14 cellular contexts compared by ENCODE assay signal in the genomic region with DNA sequence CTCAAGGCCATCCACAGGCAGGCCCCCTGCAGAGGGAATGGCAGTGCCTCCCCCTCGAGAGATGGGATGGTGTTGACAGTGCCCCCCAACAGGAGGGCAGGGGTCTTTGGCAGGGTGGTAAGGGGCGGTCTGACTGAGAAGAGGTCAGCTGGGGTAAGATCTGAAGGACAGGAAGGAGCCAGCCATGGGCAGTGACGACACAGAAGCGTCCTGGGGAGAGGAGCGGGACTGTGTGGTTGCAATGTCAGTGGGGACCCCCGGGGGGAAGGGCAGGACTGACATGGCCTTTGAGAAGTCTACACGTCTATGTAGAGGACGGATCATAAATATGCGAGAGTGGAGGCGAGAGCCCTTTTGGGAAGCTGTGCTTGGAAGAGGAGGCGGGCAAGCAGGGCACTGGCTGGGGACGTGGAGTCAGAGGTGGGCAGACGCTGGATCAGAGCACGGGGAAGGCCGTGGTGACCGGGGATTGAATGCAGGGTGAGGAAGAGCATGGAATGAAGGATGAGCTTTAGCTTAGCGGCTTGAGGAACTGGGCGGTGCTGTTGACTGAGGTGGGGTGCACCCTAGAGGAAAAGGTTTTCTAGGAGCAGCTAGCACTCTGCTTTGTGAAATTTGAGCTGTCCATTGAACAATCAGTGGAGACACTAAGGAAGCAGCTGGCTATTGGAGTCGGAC.
A peak's percentile ranks its signal among the peaks of the same experiment; 100 is the strongest.
DNase-seq lines count a peak whose midpoint lies in the region; ATAC-seq, FAIRE-seq and TF ChIP-seq lines count a peak whose summit lies in the region.
"Had no signal": no experiment of that assay in that cellular context is flagged by ENCODE, and none has a peak within 500 bp of the region (broad histone marks: within the 10 kb centered on the region; RNA-seq: fewer than 3 reads in every experiment).

No MANE protein-coding gene starts in this region.

- peak overlapping the region; percentile 44 for H3K4me2 ChIP-seq in K562 (ENCODE audit: insufficient read depth, low read length)

- no peaks in the 10 kb centered on the region for H4K20me1 ChIP-seq in K562 (replicated peaks; ENCODE audit: control insufficient read depth, insufficient read depth, low read length)

- no peak overlapping the region for H3K27ac ChIP-seq in K562 (ENCODE audit: extremely low read depth, low read depth, low read length)
- no peak overlapping the region for H3K27ac ChIP-seq in aorta (ENCODE audit: low read depth in 1 of 2, low read length in 2 of 2)
- H3K27ac ChIP-seq: SK-N-MC had no signal

- H3K9me3 Mint-ChIP-seq in activated CD8-positive, alpha-beta T cell treated with anti-CD3 and anti-CD28 coated beads, Interleukin-2, amount 10 ng/mL, durations not matched to agents 7 days and 5 days (ENCODE audit: insufficient read depth), result no peaks in the 10 kb centered on the region
- no peaks in the 10 kb centered on the region for H3K9me3 Mint-ChIP-seq in activated CD8-positive, alpha-beta T cell treated with anti-CD3 and anti-CD28 coated beads for 36 hours
- H3K9me3 Mint-ChIP-seq in natural killer cell treated with Interleukin-12 subunit alpha and Interleukin-12 subunit beta and Interleukin-15 and Interleukin-18, amount 100 ng/mL, for 72 hours, result no peaks in the 10 kb centered on the region
- H3K9me3 Mint-ChIP-seq: H9 had no signal

- H3K9me3 ChIP-seq in K562 (replicated peaks; ENCODE audit: control insufficient read depth, insufficient read depth, low read depth, low read length), result no peaks in the 10 kb centered on the region
- no peaks in the 10 kb centered on the region for H3K9me3 ChIP-seq in aorta (ENCODE audit: control insufficient read depth, low read length)

- H3K79me2 ChIP-seq in K562 (ENCODE audit: control insufficient read depth, insufficient read depth, low read length), result no peaks in the 10 kb centered on the region

- FAIRE-seq in K562 (lab: Jason Lieb, UNC), result no peak

- H3K4me3 Mint-ChIP-seq in activated CD8-positive, alpha-beta T cell treated with anti-CD3 and anti-CD28 coated beads, Interleukin-2, amount 10 ng/mL, durations not matched to agents 7 days and 5 days, result no peak overlapping the region
- H3K4me3 Mint-ChIP-seq in activated CD8-positive, alpha-beta T cell treated with anti-CD3 and anti-CD28 coated beads for 36 hours, result no peak overlapping the region
- H3K4me3 Mint-ChIP-seq in natural killer cell treated with Interleukin-12 subunit alpha and Interleukin-12 subunit beta and Interleukin-15 and Interleukin-18, amount 100 ng/mL, for 72 hours, result peak overlapping the region; percentile 52
- H3K4me3 Mint-ChIP-seq: H9 had no signal

- H3K36me3 Mint-ChIP-seq in activated CD8-positive, alpha-beta T cell treated with anti-CD3 and anti-CD28 coated beads, Interleukin-2, amount 10 ng/mL, durations not matched to agents 7 days and 5 days (ENCODE audit: low read depth), result no peaks in the 10 kb centered on the region
- no peaks in the 10 kb centered on the region for H3K36me3 Mint-ChIP-seq in activated CD8-positive, alpha-beta T cell treated with anti-CD3 and anti-CD28 coated beads for 36 hours (ENCODE audit: low read depth)
- H3K36me3 Mint-ChIP-seq in natural killer cell treated with Interleukin-12 subunit alpha and Interleukin-12 subunit beta and Interleukin-15 and Interleukin-18, amount 100 ng/mL, for 72 hours, result no peaks in the 10 kb centered on the region

- no peak for ATAC-seq in activated CD8-positive, alpha-beta T cell treated with anti-CD3 and anti-CD28 coated beads, Interleukin-2, amount 10 ng/mL, durations not matched to agents 7 days and 5 days
- ATAC-seq in activated CD8-positive, alpha-beta T cell treated with anti-CD3 and anti-CD28 coated beads for 36 hours, result no peak
- ATAC-seq in K562, result peak; percentile 11; the same call in 1 of the 3 replicates
- ATAC-seq in natural killer cell treated with Interleukin-12 subunit alpha and Interleukin-12 subunit beta and Interleukin-15 and Interleukin-18, amount 100 ng/mL, for 72 hours, result peak; percentile 3 to 22
- ATAC-seq in aorta (ENCODE audit: low FRiP score), result peak; percentile 58
- ATAC-seq in GM18511 (IDR thresholded peaks at IDR 0.05; ENCODE audit: unreplicated experiment), result no peak
- ATAC-seq: PC-3 had no signal

- TF ChIP-seq POLR2A in K562 (conservative IDR thresholded peaks at IDR 0.05), result no peak

- peak; percentile 15 for DNase-seq in activated CD8-positive, alpha-beta T cell treated with anti-CD3 and anti-CD28 coated beads, Interleukin-2, amount 10 ng/mL, durations not matched to agents 7 days and 5 days
- no peak for DNase-seq in activated CD8-positive, alpha-beta T cell treated with anti-CD3 and anti-CD28 coated beads for 36 hours
- DNase-seq in K562 (ENCODE audit: extremely low read depth in 1 of 4, low spot score in 3 of 4) (no peak), aorta (no peak), HUDEP-2 (lab: John Stamatoyannopoulos, UW; ENCODE audit: unreplicated experiment in 76 of 76) (no peak)
- DNase-seq in natural killer cell treated with Interleukin-12 subunit alpha and Interleukin-12 subunit beta and Interleukin-15 and Interleukin-18, amount 100 ng/mL, for 72 hours (ENCODE audit: low spot score), result no peak
- DNase-seq: H9, Karpas-422, NCI-H1417, NCI-H1930, NCI-H2171, PC-3 had no signal

- in situ Hi-C loops in K562 (cut with MboI), result no loop called here

- CTCF ChIA-PET in activated CD8-positive, alpha-beta T cell treated with anti-CD3 and anti-CD28 coated beads, Interleukin-2, amount 10 ng/mL, durations not matched to agents 7 days and 5 days (lab: Charles Lee), result interaction anchor here (1.1 kb wide), 1 partner anchor 18 kb away, joined by 3 read pairs; no protein-coding TSS in a partner anchor
- CTCF ChIA-PET in activated CD8-positive, alpha-beta T cell treated with anti-CD3 and anti-CD28 coated beads for 36 hours (lab: Charles Lee), result interaction anchor here (3.1 to 5.1 kb wide), 2 partner anchors 15 to 17 kb away, joined by 15 to 23 read pairs; no protein-coding TSS in a partner anchor
- CTCF ChIA-PET in K562 (lab: Yijun Ruan, JAX; ENCODE audit: low intra/inter-chr PET ratio), result interaction anchor here (0.7 to 0.9 kb wide), 2 partner anchors 17 to 239 kb away, joined by 3 to 4 read pairs; no protein-coding TSS in a partner anchor

- no peak for TF ChIP-seq EP300 in K562 (IDR thresholded peaks at IDR 0.05; ENCODE audit: low read length)

- H2AFZ ChIP-seq in K562 (ENCODE audit: low read depth, low read length), result peak overlapping the region; percentile 54

- H3K9ac ChIP-seq in K562 (ENCODE audit: insufficient read depth in 1 of 2, low read depth in 2 of 2, low read length in 2 of 2), result peak overlapping the region in 1 of 2 experiments; percentile 53; a peak in 1 of 4 replicates

- no peaks in the 10 kb centered on the region for H3K27me3 Mint-ChIP-seq in activated CD8-positive, alpha-beta T cell treated with anti-CD3 and anti-CD28 coated beads, Interleukin-2, amount 10 ng/mL, durations not matched to agents 7 days and 5 days (ENCODE audit: low read depth)
- no peaks in the 10 kb centered on the region for H3K27me3 Mint-ChIP-seq in activated CD8-positive, alpha-beta T cell treated with anti-CD3 and anti-CD28 coated beads for 36 hours
- peaks cover 0 to 7% of the 10 kb centered on the region in 2 donors for H3K27me3 Mint-ChIP-seq in natural killer cell treated with Interleukin-12 subunit alpha and Interleukin-12 subunit beta and Interleukin-15 and Interleukin-18, amount 100 ng/mL, for 72 hours

- TF ChIP-seq CTCF in activated CD8-positive, alpha-beta T cell treated with anti-CD3 and anti-CD28 coated beads for 36 hours (IDR thresholded peaks at IDR 0.05), result no peak
- TF ChIP-seq CTCF in K562 (IDR thresholded peaks at IDR 0.05 in 2 of 3, conservative IDR thresholded peaks at IDR 0.05 in 1 of 3; ENCODE audit: insufficient read depth in 2 of 3, low read depth in 1 of 3, low read length in 3 of 3), result no peak

- no peaks in the 10 kb centered on the region for H3K27me3 ChIP-seq in K562 (ENCODE audit: control insufficient read depth in 2 of 2, insufficient read depth in 2 of 2, low read length in 2 of 2)
- H3K27me3 ChIP-seq in aorta (ENCODE audit: control insufficient read depth in 1 of 2, insufficient read depth in 2 of 2, low read length in 1 of 2), result no peaks in the 10 kb centered on the region

- H3K27ac Mint-ChIP-seq in activated CD8-positive, alpha-beta T cell treated with anti-CD3 and anti-CD28 coated beads, Interleukin-2, amount 10 ng/mL, durations not matched to agents 7 days and 5 days, result no peak overlapping the region
- H3K27ac Mint-ChIP-seq in activated CD8-positive, alpha-beta T cell treated with anti-CD3 and anti-CD28 coated beads for 36 hours, result no peak overlapping the region
- peak overlapping the region in 1 of 2 donors; percentile 6 for H3K27ac Mint-ChIP-seq in natural killer cell treated with Interleukin-12 subunit alpha and Interleukin-12 subunit beta and Interleukin-15 and Interleukin-18, amount 100 ng/mL, for 72 hours

- H3K4me3 ChIP-seq in K562 (no peak overlapping the region), aorta (ENCODE audit: low read length in 2 of 2) (no peak overlapping the region)
- H3K4me3 ChIP-seq: SK-N-MC had no signal

- H3K36me3 ChIP-seq in K562 (ENCODE audit: control insufficient read depth, insufficient read depth, low read length), result no peaks in the 10 kb centered on the region
- no peaks in the 10 kb centered on the region for H3K36me3 ChIP-seq in aorta (ENCODE audit: control insufficient read depth in 1 of 2, insufficient read depth in 2 of 2, low read length in 1 of 2)

- H3K4me1 Mint-ChIP-seq in activated CD8-positive, alpha-beta T cell treated with anti-CD3 and anti-CD28 coated beads, Interleukin-2, amount 10 ng/mL, durations not matched to agents 7 days and 5 days (ENCODE audit: low read depth), result peaks cover 18% of the 10 kb centered on the region
- H3K4me1 Mint-ChIP-seq in activated CD8-positive, alpha-beta T cell treated with anti-CD3 and anti-CD28 coated beads for 36 hours (ENCODE audit: low read depth), result peaks cover 6% of the 10 kb centered on the region
- peaks cover 16 to 19% of the 10 kb centered on the region in 2 donors for H3K4me1 Mint-ChIP-seq in natural killer cell treated with Interleukin-12 subunit alpha and Interleukin-12 subunit beta and Interleukin-15 and Interleukin-18, amount 100 ng/mL, for 72 hours (ENCODE audit: low read depth in 2 of 2)

- TF ChIP-seq RAD21 in K562 (CRISPR knock-in tag; conservative IDR thresholded peaks at IDR 0.05 in 1 of 2, IDR thresholded peaks at IDR 0.05 in 1 of 2), result no peak

- no TSS peak for BruUV-seq in K562 (replicated peaks; lab: Mats Ljungman, UMichigan)

- POLR2A ChIA-PET in activated CD8-positive, alpha-beta T cell treated with anti-CD3 and anti-CD28 coated beads, Interleukin-2, amount 10 ng/mL, durations not matched to agents 7 days and 5 days (lab: Charles Lee), result no interaction called here
- POLR2A ChIA-PET in activated CD8-positive, alpha-beta T cell treated with anti-CD3 and anti-CD28 coated beads for 36 hours (lab: Charles Lee), result interaction anchor here (0.6 kb wide), 1 partner anchor 30 kb away, joined by 3 read pairs; no protein-coding TSS in a partner anchor
- POLR2A ChIA-PET in K562 (lab: Yijun Ruan, JAX), result interaction anchor here (0.6 to 2.2 kb wide), 2 partner anchors 8 to 195 kb away, joined by 4 read pairs; no protein-coding TSS in a partner anchor

- intact Hi-C loops in activated CD8-positive, alpha-beta T cell treated with anti-CD3 and anti-CD28 coated beads for 36 hours (cut with micrococcal nuclease), result no loop called here
- intact Hi-C loops in K562 (cut with micrococcal nuclease), result no loop called here
- intact Hi-C loops in aorta (cut with DNase I), result no loop called here

- H3K4me1 ChIP-seq in K562 (replicated peaks in 1 of 2; ENCODE audit: control insufficient read depth in 2 of 2, insufficient read depth in 2 of 2, low read length in 2 of 2), result peaks cover 2 to 14% of the 10 kb centered on the region in 2 experiments; a peak in 3 of 5 replicates
- H3K4me1 ChIP-seq in aorta (ENCODE audit: control insufficient read depth in 1 of 2, insufficient read depth in 2 of 2, low read length in 2 of 2), result no peaks in the 10 kb centered on the region

- no peaks in the 10 kb centered on the region for H3K9me1 ChIP-seq in K562 (ENCODE audit: control insufficient read depth, insufficient read depth, low read length)

- WGBS in K562 (ENCODE audit: insufficient coverage, low coverage, missing lambda C conversion rate), result 56% methylated on average over 19 of the region's 19 CpGs
- 89 to 92% methylated on average over 19 of the region's 19 CpGs for WGBS in aorta, 2 donors

Comparison
In these comparisons a context has a peak if more than half of its experiments do, and no peak if none do; other contexts are left out.
1. ATAC-seq: peak in K562 (single experiment), natural killer cell treated with Interleukin-12 subunit alpha and Interleukin-12 subunit beta and Interleukin-15 and Interleukin-18, amount 100 ng/mL, for 72 hours (2 of 2) and aorta (single experiment); none in activated CD8-positive, alpha-beta T cell treated with anti-CD3 and anti-CD28 coated beads, Interleukin-2, amount 10 ng/mL, durations not matched to agents 7 days and 5 days (single experiment), activated CD8-positive, alpha-beta T cell treated with anti-CD3 and anti-CD28 coated beads for 36 hours (single experiment) and GM18511 (single experiment).